In the genomic region with DNA sequence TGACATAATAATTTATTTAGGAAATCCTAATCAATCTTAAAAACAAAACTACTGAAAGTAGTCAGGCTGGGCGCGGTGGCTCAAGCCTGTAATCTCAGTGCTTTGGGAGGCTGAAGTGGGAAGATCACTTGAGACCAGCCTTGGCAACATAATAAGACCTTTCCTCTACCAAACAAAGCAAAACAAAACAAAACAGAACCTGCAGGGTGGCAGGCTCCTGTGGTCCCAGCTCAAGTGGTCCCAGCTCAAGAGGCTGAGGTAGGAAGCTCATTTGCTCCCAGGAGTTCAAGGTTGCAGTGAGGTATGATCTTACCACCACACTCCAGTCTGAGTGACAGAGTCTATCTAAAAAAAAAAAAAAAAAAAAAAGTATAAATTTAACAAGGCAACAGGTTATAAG, we compare ENCODE assay signal across 1 cellular context.
TF ChIP-seq lines count a peak whose summit lies in the region.

No MANE protein-coding gene starts in this region.

TF ChIP-seq in H1, 55 proteins besides CTCF, POLR2A, EP300 and RAD21 (continued from another document):
- TF ChIP-seq, protein P1, sequence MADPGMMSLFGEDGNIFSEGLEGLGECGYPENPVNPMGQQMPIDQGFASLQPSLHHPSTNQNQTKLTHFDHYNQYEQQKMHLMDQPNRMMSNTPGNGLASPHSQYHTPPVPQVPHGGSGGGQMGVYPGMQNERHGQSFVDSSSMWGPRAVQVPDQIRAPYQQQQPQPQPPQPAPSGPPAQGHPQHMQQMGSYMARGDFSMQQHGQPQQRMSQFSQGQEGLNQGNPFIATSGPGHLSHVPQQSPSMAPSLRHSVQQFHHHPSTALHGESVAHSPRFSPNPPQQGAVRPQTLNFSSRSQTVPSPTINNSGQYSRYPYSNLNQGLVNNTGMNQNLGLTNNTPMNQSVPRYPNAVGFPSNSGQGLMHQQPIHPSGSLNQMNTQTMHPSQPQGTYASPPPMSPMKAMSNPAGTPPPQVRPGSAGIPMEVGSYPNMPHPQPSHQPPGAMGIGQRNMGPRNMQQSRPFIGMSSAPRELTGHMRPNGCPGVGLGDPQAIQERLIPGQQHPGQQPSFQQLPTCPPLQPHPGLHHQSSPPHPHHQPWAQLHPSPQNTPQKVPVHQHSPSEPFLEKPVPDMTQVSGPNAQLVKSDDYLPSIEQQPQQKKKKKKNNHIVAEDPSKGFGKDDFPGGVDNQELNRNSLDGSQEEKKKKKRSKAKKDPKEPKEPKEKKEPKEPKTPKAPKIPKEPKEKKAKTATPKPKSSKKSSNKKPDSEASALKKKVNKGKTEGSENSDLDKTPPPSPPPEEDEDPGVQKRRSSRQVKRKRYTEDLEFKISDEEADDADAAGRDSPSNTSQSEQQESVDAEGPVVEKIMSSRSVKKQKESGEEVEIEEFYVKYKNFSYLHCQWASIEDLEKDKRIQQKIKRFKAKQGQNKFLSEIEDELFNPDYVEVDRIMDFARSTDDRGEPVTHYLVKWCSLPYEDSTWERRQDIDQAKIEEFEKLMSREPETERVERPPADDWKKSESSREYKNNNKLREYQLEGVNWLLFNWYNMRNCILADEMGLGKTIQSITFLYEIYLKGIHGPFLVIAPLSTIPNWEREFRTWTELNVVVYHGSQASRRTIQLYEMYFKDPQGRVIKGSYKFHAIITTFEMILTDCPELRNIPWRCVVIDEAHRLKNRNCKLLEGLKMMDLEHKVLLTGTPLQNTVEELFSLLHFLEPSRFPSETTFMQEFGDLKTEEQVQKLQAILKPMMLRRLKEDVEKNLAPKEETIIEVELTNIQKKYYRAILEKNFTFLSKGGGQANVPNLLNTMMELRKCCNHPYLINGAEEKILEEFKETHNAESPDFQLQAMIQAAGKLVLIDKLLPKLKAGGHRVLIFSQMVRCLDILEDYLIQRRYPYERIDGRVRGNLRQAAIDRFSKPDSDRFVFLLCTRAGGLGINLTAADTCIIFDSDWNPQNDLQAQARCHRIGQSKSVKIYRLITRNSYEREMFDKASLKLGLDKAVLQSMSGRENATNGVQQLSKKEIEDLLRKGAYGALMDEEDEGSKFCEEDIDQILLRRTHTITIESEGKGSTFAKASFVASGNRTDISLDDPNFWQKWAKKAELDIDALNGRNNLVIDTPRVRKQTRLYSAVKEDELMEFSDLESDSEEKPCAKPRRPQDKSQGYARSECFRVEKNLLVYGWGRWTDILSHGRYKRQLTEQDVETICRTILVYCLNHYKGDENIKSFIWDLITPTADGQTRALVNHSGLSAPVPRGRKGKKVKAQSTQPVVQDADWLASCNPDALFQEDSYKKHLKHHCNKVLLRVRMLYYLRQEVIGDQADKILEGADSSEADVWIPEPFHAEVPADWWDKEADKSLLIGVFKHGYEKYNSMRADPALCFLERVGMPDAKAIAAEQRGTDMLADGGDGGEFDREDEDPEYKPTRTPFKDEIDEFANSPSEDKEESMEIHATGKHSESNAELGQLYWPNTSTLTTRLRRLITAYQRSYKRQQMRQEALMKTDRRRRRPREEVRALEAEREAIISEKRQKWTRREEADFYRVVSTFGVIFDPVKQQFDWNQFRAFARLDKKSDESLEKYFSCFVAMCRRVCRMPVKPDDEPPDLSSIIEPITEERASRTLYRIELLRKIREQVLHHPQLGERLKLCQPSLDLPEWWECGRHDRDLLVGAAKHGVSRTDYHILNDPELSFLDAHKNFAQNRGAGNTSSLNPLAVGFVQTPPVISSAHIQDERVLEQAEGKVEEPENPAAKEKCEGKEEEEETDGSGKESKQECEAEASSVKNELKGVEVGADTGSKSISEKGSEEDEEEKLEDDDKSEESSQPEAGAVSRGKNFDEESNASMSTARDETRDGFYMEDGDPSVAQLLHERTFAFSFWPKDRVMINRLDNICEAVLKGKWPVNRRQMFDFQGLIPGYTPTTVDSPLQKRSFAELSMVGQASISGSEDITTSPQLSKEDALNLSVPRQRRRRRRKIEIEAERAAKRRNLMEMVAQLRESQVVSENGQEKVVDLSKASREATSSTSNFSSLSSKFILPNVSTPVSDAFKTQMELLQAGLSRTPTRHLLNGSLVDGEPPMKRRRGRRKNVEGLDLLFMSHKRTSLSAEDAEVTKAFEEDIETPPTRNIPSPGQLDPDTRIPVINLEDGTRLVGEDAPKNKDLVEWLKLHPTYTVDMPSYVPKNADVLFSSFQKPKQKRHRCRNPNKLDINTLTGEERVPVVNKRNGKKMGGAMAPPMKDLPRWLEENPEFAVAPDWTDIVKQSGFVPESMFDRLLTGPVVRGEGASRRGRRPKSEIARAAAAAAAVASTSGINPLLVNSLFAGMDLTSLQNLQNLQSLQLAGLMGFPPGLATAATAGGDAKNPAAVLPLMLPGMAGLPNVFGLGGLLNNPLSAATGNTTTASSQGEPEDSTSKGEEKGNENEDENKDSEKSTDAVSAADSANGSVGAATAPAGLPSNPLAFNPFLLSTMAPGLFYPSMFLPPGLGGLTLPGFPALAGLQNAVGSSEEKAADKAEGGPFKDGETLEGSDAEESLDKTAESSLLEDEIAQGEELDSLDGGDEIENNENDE (IDR thresholded peaks at IDR 0.05; ENCODE audit: insufficient replicate concordance, low read length), result no peak
